Comparison of ENCODE assay signal across 8 cellular contexts in the genomic region with DNA sequence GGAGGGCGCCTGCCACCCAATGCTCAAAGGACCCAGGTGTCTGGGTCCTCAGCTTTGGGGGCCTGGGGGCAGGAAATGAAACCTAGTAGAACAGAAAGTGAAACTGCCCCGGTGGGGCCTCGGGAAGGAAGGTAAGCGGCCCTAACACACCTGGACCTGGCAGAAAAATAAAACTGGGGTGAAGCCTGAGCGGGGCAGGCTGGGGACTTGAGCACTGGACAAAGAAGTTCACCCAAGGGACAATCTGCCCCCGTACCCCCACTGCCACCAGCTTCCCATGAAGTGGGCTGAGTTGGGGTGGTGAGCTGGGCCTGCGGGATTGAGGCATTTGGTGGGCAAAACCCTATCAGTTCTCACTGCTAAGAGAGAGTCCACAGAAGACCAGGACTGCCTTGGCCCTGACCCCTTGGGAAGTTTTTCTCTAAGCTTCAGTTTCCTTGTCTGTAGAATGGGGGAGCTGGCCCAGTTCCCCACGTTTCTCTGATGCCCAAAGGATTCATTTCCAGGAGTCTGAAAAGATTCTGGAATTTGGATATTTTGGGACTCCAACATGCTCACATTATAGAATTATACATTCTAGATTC. TPM values are rescaled to one million over a fixed set of nuclear protein-coding genes. Genes with fewer than 3 reads are reported as not detected.
DNase-seq lines count a peak whose midpoint lies in the region; ATAC-seq and TF ChIP-seq lines count a peak whose summit lies in the region.

No MANE protein-coding gene starts in this region.

- DNase-seq in COLO668 (lab: John Stamatoyannopoulos, UW; ENCODE audit: unreplicated experiment) = peak; percentile 79
- DNase-seq in activated T-helper 9 cell treated with anti-CD3 and anti-CD28 coated beads, Interleukin-2, amount 50 U/mL, for 16 hours (ENCODE audit: low read depth) = peak; percentile 55
- DNase-seq in right atrium auricular region (ENCODE audit: low spot score) = no peak
- DNase-seq in stimulated activated CD4-positive, alpha-beta T cell treated with anti-CD3 and anti-CD28 coated beads, Interleukin-2, amount 100 ng/mL, for 4 hours (ENCODE audit: low read depth) = peak; percentile 64
- DNase-seq in GDM1 (lab: John Stamatoyannopoulos, UW) = no peak
- no peak for DNase-seq in HuH-7.5 (ENCODE audit: low spot score)

- H3K4me2 ChIP-seq in KMS-11 = peak overlapping the region; percentile 80

- H3K9me3 ChIP-seq in right atrium auricular region = no peaks in the 10 kb centered on the region

- H4K20me1 ChIP-seq in KMS-11 (ENCODE audit: insufficient read depth) = no peaks in the 10 kb centered on the region

- ATAC-seq in GM21717 (IDR thresholded peaks at IDR 0.05; ENCODE audit: unreplicated experiment) = no peak

- peak overlapping the region; percentile 55; the same call in 1 of the 2 replicates for H3K27ac ChIP-seq in KMS-11
- peak overlapping the region; percentile 84 to 90 for H3K27ac ChIP-seq in right atrium auricular region

- H3K9ac ChIP-seq in KMS-11 = peak overlapping the region; percentile 70; the same call in 1 of the 2 replicates

- H3K36me3 ChIP-seq in KMS-11 (ENCODE audit: insufficient read depth) (no peaks in the 10 kb centered on the region), right atrium auricular region (no peaks in the 10 kb centered on the region)

- peaks cover 38% of the 10 kb centered on the region for H3K4me1 ChIP-seq in KMS-11 (ENCODE audit: low read depth, poor library complexity, severe bottlenecking)
- H3K4me1 ChIP-seq in right atrium auricular region = peaks cover 0 to 34% of the 10 kb centered on the region in 2 donors

- H2AFZ ChIP-seq in KMS-11 (ENCODE audit: low read depth) = no peak overlapping the region; the same call in 1 of the 2 replicates

- H3K4me3 ChIP-seq in KMS-11 (IDR thresholded peaks at IDR 0.05; ENCODE audit: insufficient read depth, low read depth, low read length) = no peak overlapping the region
- H3K4me3 ChIP-seq in right atrium auricular region = peak overlapping the region; percentile 66 to 87

- no peaks in the 10 kb centered on the region for H3K27me3 ChIP-seq in KMS-11 (ENCODE audit: insufficient read depth, low read depth)
- no peaks in the 10 kb centered on the region for H3K27me3 ChIP-seq in right atrium auricular region

- no peak for TF ChIP-seq CTCF in KMS-11 (conservative IDR thresholded peaks at IDR 0.05; ENCODE audit: low read depth, low read length)
- no peak for TF ChIP-seq CTCF in right atrium auricular region (IDR thresholded peaks at IDR 0.05)

- peaks cover 24% of the 10 kb centered on the region for H3K79me2 ChIP-seq in KMS-11 (ENCODE audit: insufficient read depth, low read depth)

RNA-seq across cellular contexts. Expression of gene PRKD2, which starts 2.3 kb away (rescaled TPM):
- 10 to 100 TPM in 1 of 2 donors, 1 to 10 TPM in 1; 8.6 to 19.2 TPM for total RNA-seq in right atrium auricular region

RNA-seq across cellular contexts. Expression of gene FKRP, which starts 31.2 kb away (rescaled TPM):
- total RNA-seq in right atrium auricular region = 10 to 100 TPM; 20.3 to 23.8 TPM

RNA-seq across cellular contexts. Expression of gene STRN4, which starts 31.6 kb away (rescaled TPM):
- 10 to 100 TPM; 46.6 to 65.4 TPM for total RNA-seq in right atrium auricular region

RNA-seq across cellular contexts. Expression of gene DACT3, which starts 53.6 kb away (rescaled TPM):
- total RNA-seq in right atrium auricular region = 10 to 100 TPM; 23.5 to 25.9 TPM

Comparison
In these comparisons a context has a peak if more than half of its experiments do, and no peak if none do; other contexts are left out.
1. DNase-seq: peak in COLO668 (single experiment), activated T-helper 9 cell treated with anti-CD3 and anti-CD28 coated beads, Interleukin-2, amount 50 U/mL, for 16 hours (single experiment) and stimulated activated CD4-positive, alpha-beta T cell treated with anti-CD3 and anti-CD28 coated beads, Interleukin-2, amount 100 ng/mL, for 4 hours (single experiment); none in right atrium auricular region (single experiment), GDM1 (single experiment) and HuH-7.5 (single experiment).